31 cellular contexts compared by ENCODE assay signal in the genomic region with DNA sequence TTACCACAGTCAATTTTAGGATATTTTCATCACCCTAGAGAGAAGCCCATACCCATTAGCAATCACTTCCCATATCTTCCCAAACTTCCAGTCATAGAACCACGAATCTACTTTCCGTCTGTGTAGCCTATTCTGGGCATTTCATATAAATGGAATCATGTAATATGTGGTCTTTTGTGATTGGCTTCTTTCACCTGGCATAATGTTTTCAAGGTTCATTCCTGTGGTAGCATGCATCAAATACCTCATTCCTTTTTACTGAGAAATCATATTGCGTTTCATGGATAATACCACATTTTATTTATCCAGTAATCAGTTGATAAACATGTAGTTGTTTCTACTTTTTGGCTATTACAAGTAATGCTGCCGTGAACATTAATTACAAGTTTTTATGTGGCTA. TPM values are rescaled to one million over a fixed set of nuclear protein-coding genes. Genes with fewer than 3 reads are reported as not detected.
A peak's percentile ranks its signal among the peaks of the same experiment; 100 is the strongest.
DNase-seq lines count a peak whose midpoint lies in the region; ATAC-seq, FAIRE-seq and TF ChIP-seq lines count a peak whose summit lies in the region.
"Had no signal": no experiment of that assay in that cellular context is flagged by ENCODE, and none has a peak within 500 bp of the region (broad histone marks: within the 10 kb centered on the region; RNA-seq: fewer than 3 reads in every experiment).

No MANE protein-coding gene starts in this region.

- peaks cover 15% of the 10 kb centered on the region for H3K36me3 Mint-ChIP-seq in astrocyte (ENCODE audit: low read depth, unreplicated experiment)
- peaks cover 42% of the 10 kb centered on the region for H3K36me3 Mint-ChIP-seq in activated naive CD8-positive, alpha-beta T cell treated with anti-CD3 and anti-CD28 coated beads for 36 hours

- peak overlapping the region in 8 of 12 donors; percentile 27 to 84 (median 81) for H3K27ac ChIP-seq in heart left ventricle
- peak overlapping the region; percentile 42 for H3K27ac ChIP-seq in astrocyte (ENCODE audit: low read depth, low read length)
- H3K27ac ChIP-seq in thoracic aorta: peak overlapping the region; percentile 45 to 79

- peaks cover 9% of the 10 kb centered on the region for H3K4me1 Mint-ChIP-seq in astrocyte (ENCODE audit: low read depth, unreplicated experiment)
- H3K4me1 Mint-ChIP-seq in activated naive CD8-positive, alpha-beta T cell treated with anti-CD3 and anti-CD28 coated beads for 36 hours: peaks cover 18% of the 10 kb centered on the region

- H3K4me3 Mint-ChIP-seq in astrocyte (ENCODE audit: unreplicated experiment): no peak overlapping the region
- no peak overlapping the region for H3K4me3 Mint-ChIP-seq in activated naive CD8-positive, alpha-beta T cell treated with anti-CD3 and anti-CD28 coated beads for 36 hours
- H3K4me3 Mint-ChIP-seq: activated B cell treated with CpG ODN at 0.5 μM for 24 hours; CD4-positive, alpha-beta T cell; dendritic cell treated with granulocyte-macrophage colony-stimulating factor and Interleukin-4, amounts not matched to agents 40 ng/mL and 50 ng/mL, for 4 days; neural crest cell had no signal

- H3K4me1 ChIP-seq in heart left ventricle: peaks cover 0 to 56% (median 20%) of the 10 kb centered on the region in 12 donors
- peaks cover 9% of the 10 kb centered on the region for H3K4me1 ChIP-seq in astrocyte (ENCODE audit: insufficient read depth, low read length)
- H3K4me1 ChIP-seq in thoracic aorta (ENCODE audit: control insufficient read depth in 1 of 2, low read depth in 2 of 2): peaks cover 17 to 44% of the 10 kb centered on the region in 2 donors

- no peak overlapping the region for H2AFZ ChIP-seq in astrocyte (ENCODE audit: low read depth, low read length)

- intact Hi-C loops in heart left ventricle (cut with DNase I): no loop called here
- intact Hi-C loops in Right ventricle myocardium superior (cut with DNase I): no loop called here

- TF ChIP-seq CTCF in heart left ventricle (IDR thresholded peaks at IDR 0.05) (no peak), astrocyte (IDR thresholded peaks at IDR 0.05; ENCODE audit: insufficient read depth, low read depth, low read length) (no peak), fibroblast of mammary gland (conservative IDR thresholded peaks at IDR 0.05; ENCODE audit: control insufficient read depth, insufficient read depth, low read depth, low read length) (no peak), thoracic aorta (IDR thresholded peaks at IDR 0.05) (no peak)

- no peak for TF ChIP-seq POLR2A in heart left ventricle (IDR thresholded peaks at IDR 0.05)

- ATAC-seq in heart left ventricle (no peak), Right ventricle myocardium superior (ENCODE audit: poor library complexity) (no peak), thoracic aorta (ENCODE audit: insufficient number of reproducible peaks, low FRiP score, low read depth) (no peak), GM19328 (IDR thresholded peaks at IDR 0.05; ENCODE audit: unreplicated experiment) (no peak)
- ATAC-seq: stimulated activated naive CD8-positive, alpha-beta T cell treated with anti-CD3 and anti-CD28 coated beads, Interleukin-15, Interleukin-2, amounts not matched to agents 100 U/mL and 50 U/mL, for 24 hours had no signal

- 59 to 66% (median 62%) methylated on average over 4 of the region's 4 CpGs for WGBS in heart left ventricle, 4 donors

- H3K9ac ChIP-seq in astrocyte (ENCODE audit: low read length): no peak overlapping the region

- FAIRE-seq in astrocyte (lab: Jason Lieb, UNC): no peak
- FAIRE-seq: A204.1, endometrium, H54 had no signal

- no peak overlapping the region for H3K4me3 ChIP-seq in heart left ventricle
- no peak overlapping the region for H3K4me3 ChIP-seq in astrocyte (ENCODE audit: insufficient read depth, low read depth, low read length)
- no peak overlapping the region for H3K4me3 ChIP-seq in fibroblast of mammary gland (ENCODE audit: control insufficient read depth, low read depth, low read length)
- no peak overlapping the region for H3K4me3 ChIP-seq in thoracic aorta
- H3K4me3 ChIP-seq: adrenal gland, testis had no signal

- no peaks in the 10 kb centered on the region for H3K9me3 ChIP-seq in heart left ventricle
- no peaks in the 10 kb centered on the region for H3K9me3 ChIP-seq in astrocyte (ENCODE audit: insufficient read depth, low read depth, low read length)
- no peaks in the 10 kb centered on the region for H3K9me3 ChIP-seq in thoracic aorta
- H3K9me3 ChIP-seq: adrenal gland, testis had no signal

- peaks cover 10% of the 10 kb centered on the region for H4K20me1 ChIP-seq in astrocyte (ENCODE audit: insufficient read depth, low read length)

- H3K9me3 Mint-ChIP-seq in astrocyte (ENCODE audit: unreplicated experiment): peaks cover 2% of the 10 kb centered on the region
- H3K9me3 Mint-ChIP-seq in activated naive CD8-positive, alpha-beta T cell treated with anti-CD3 and anti-CD28 coated beads for 36 hours: no peaks in the 10 kb centered on the region
- H3K9me3 Mint-ChIP-seq: activated B cell treated with CpG ODN at 0.5 μM for 24 hours; CD4-positive, alpha-beta T cell; dendritic cell treated with granulocyte-macrophage colony-stimulating factor and Interleukin-4, amounts not matched to agents 40 ng/mL and 50 ng/mL, for 4 days; neural crest cell had no signal

- no peaks in the 10 kb centered on the region for H3K27me3 Mint-ChIP-seq in astrocyte (ENCODE audit: low read depth, unreplicated experiment)
- H3K27me3 Mint-ChIP-seq in activated naive CD8-positive, alpha-beta T cell treated with anti-CD3 and anti-CD28 coated beads for 36 hours: no peaks in the 10 kb centered on the region
- H3K27me3 Mint-ChIP-seq: activated B cell treated with CpG ODN at 0.5 μM for 24 hours; CD4-positive, alpha-beta T cell; dendritic cell treated with granulocyte-macrophage colony-stimulating factor and Interleukin-4, amounts not matched to agents 40 ng/mL and 50 ng/mL, for 4 days had no signal

- DNase-seq in heart left ventricle (no peak), Right ventricle myocardium superior (no peak), astrocyte (ENCODE audit: low read depth) (peak; percentile 79), fibroblast of mammary gland (ENCODE audit: low read depth) (peak; percentile 10), thoracic aorta (ENCODE audit: low spot score) (no peak), globus pallidus (ENCODE audit: low spot score) (no peak)
- DNase-seq in activated naive CD8-positive, alpha-beta T cell treated with anti-CD3 and anti-CD28 coated beads for 36 hours: no peak
- DNase-seq: activated B cell treated with CpG ODN at 0.5 μM for 24 hours; activated CD4-positive, alpha-beta T cell treated with anti-CD3 and anti-CD28 coated beads, Interleukin-2, amount 50 U/mL, for 1 hour; activated naive CD4-positive, alpha-beta T cell; activated T-cell treated with anti-CD3 and anti-CD28 coated beads, Interleukin-2, amount 50 U/mL, for 48 hours; adrenal gland; AML-193; caudate nucleus; CD4-positive, alpha-beta T cell; DMS 273 treated with DMSO at 0.1 percent for 48 hours; NCI-H1105; NCI-H187 treated with DMSO at 0.1 percent for 48 hours; NCI-H2171 treated with DMSO at 0.1 percent for 48 hours; NCI-H524; NK-92 treated with Interleukin-12 subunit alpha and Interleukin-12 subunit beta, amount 100 ng/mL, for 24 hours; posterior cingulate gyrus; SHP77; stimulated activated naive CD8-positive, alpha-beta T cell treated with anti-CD3 and anti-CD28 coated beads, Interleukin-15, Interleukin-2, amounts not matched to agents 100 U/mL and 50 U/mL, for 24 hours; testis had no signal

- H3K27me3 ChIP-seq in heart left ventricle: no peaks in the 10 kb centered on the region
- H3K27me3 ChIP-seq in astrocyte (ENCODE audit: insufficient read depth, low read length): no peaks in the 10 kb centered on the region
- no peaks in the 10 kb centered on the region for H3K27me3 ChIP-seq in thoracic aorta (replicated peaks; ENCODE audit: insufficient read depth)
- H3K27me3 ChIP-seq: adrenal gland, testis had no signal

- H3K36me3 ChIP-seq in heart left ventricle: peaks cover 0 to 5% (median 0%) of the 10 kb centered on the region in 9 donors
- H3K36me3 ChIP-seq in astrocyte (ENCODE audit: insufficient read depth, low read length): no peaks in the 10 kb centered on the region
- H3K36me3 ChIP-seq in thoracic aorta: no peaks in the 10 kb centered on the region
- H3K36me3 ChIP-seq: adrenal gland had no signal

- peaks cover 65% of the 10 kb centered on the region for H3K79me2 ChIP-seq in astrocyte (ENCODE audit: insufficient read depth, low read length)

- H3K27ac Mint-ChIP-seq in astrocyte (ENCODE audit: unreplicated experiment): no peak overlapping the region
- no peak overlapping the region for H3K27ac Mint-ChIP-seq in activated naive CD8-positive, alpha-beta T cell treated with anti-CD3 and anti-CD28 coated beads for 36 hours
- H3K27ac Mint-ChIP-seq: activated B cell treated with CpG ODN at 0.5 μM for 24 hours; CD4-positive, alpha-beta T cell; dendritic cell treated with granulocyte-macrophage colony-stimulating factor and Interleukin-4, amounts not matched to agents 40 ng/mL and 50 ng/mL, for 4 days had no signal

- peak overlapping the region; percentile 14 for H3K4me2 ChIP-seq in astrocyte (ENCODE audit: low read length)

RNA-seq across cellular contexts. Expression of a gene that starts 21.5 kb away (rescaled TPM):
- 10 to 100 TPM; 18.7 to 34.2 (median 23.1) TPM for total RNA-seq in heart left ventricle
- 10 to 100 TPM in 1 of 2 donors, 1 to 10 TPM in 1; 8.2 to 22.4 TPM for polyA plus RNA-seq in heart left ventricle
- 19.8 TPM for total RNA-seq in Right ventricle myocardium superior
- total RNA-seq in astrocyte: 49.1 and 49.2 TPM in 2 replicates
- total RNA-seq in thoracic aorta: 10 to 100 TPM; 42.2 to 52.8 TPM
- total RNA-seq in activated naive CD8-positive, alpha-beta T cell treated with anti-CD3 and anti-CD28 coated beads for 36 hours: 10 to 100 TPM; 33.8 to 37.0 TPM

Comparison
In these comparisons a context has a peak if more than half of its experiments do, and no peak if none do; other contexts are left out.
1. DNase-seq: peak in astrocyte (single experiment) and fibroblast of mammary gland (single experiment); none in heart left ventricle (0 of 5), Right ventricle myocardium superior (single experiment), thoracic aorta (single experiment), globus pallidus (single experiment) and activated naive CD8-positive, alpha-beta T cell treated with anti-CD3 and anti-CD28 coated beads for 36 hours (single experiment).
2. Peak in every context shown above with its lines, with median percentiles within 50 percentile points of each other: H3K27ac ChIP-seq.